Comparison of ENCODE assay signal across 16 cellular contexts in the genomic region with DNA sequence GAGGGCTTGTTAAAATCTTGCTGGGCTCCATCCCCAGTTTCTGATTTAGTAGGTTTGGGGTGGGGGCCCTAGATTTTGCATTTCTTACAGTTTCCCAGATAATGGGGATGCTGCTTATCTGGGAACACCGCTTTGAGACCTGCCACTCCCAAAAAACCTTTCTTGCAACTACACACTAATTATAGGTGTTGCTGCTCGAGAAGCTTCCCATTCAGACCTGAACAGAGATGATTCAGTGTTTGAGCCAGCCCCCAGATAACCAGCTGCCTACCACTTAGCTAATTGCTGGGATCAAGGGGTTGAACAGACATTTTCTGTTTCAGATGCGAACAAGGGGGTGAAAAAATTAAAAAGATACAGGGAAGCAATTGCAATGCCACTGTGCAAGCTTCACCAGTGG.
A peak's percentile ranks its signal among the peaks of the same experiment; 100 is the strongest.
DNase-seq lines count a peak whose midpoint lies in the region; ATAC-seq and TF ChIP-seq lines count a peak whose summit lies in the region.
"Had no signal": no experiment of that assay in that cellular context is flagged by ENCODE, and none has a peak within 500 bp of the region (broad histone marks: within the 10 kb centered on the region; RNA-seq: fewer than 3 reads in every experiment).

No MANE protein-coding gene starts in this region.

- ATAC-seq in HG03354 (IDR thresholded peaks at IDR 0.05; ENCODE audit: poor library complexity, severe bottlenecking, unreplicated experiment), result no peak
- no peak for ATAC-seq in left colon
- ATAC-seq: GM12878, PC-3 had no signal

- no peak overlapping the region for H3K23ac ChIP-seq in mesenchymal stem cell (ENCODE audit: low read length in 2 of 2)

- no peak for TF ChIP-seq POLR2A in stomach (IDR thresholded peaks at IDR 0.05)

- H3K18ac ChIP-seq in mesenchymal stem cell (ENCODE audit: low read depth in 1 of 2, low read length in 2 of 2), result no peak overlapping the region

- H3K4me2 ChIP-seq in mesenchymal stem cell (ENCODE audit: low read length, poor library complexity, severe bottlenecking), result no peak overlapping the region

- H3K9ac ChIP-seq in mesenchymal stem cell (ENCODE audit: low read length), result no peak overlapping the region

- H4K91ac ChIP-seq in mesenchymal stem cell (ENCODE audit: low read length), result no peak overlapping the region

- H2BK15ac ChIP-seq in mesenchymal stem cell (ENCODE audit: low read depth, poor library complexity, severe bottlenecking), result no peak overlapping the region

- H2BK12ac ChIP-seq in mesenchymal stem cell (ENCODE audit: low read length in 2 of 2), result peak overlapping the region in 1 of 2 experiments; percentile 18

- H3K9me3 ChIP-seq in mesenchymal stem cell (ENCODE audit: control insufficient read depth, low read length) (no peaks in the 10 kb centered on the region), stomach (no peaks in the 10 kb centered on the region)

- no peaks in the 10 kb centered on the region for H3K79me1 ChIP-seq in mesenchymal stem cell (replicated peaks; ENCODE audit: low read length, poor library complexity, severe bottlenecking)

- H2BK5ac ChIP-seq in mesenchymal stem cell (ENCODE audit: low read depth, low read length, poor library complexity, severe bottlenecking), result no peak overlapping the region

- DNase-seq in NCI-H82 (lab: John Stamatoyannopoulos, UW) (peak; percentile 82), NCI-H82 treated with DMSO at 0.1 percent for 48 hours (lab: John Stamatoyannopoulos, UW; ENCODE audit: unreplicated experiment) (no peak), NCI-H2227 (lab: John Stamatoyannopoulos, UW; ENCODE audit: unreplicated experiment) (peak; percentile 66), mesenchymal stem cell (no peak), stomach (no peak), left colon (no peak), globus pallidus (ENCODE audit: low spot score) (no peak)
- DNase-seq: DMS79, H7, NCI-H1694 treated with DMSO at 0.1 percent for 48 hours, NCI-H2171, NCI-H510A treated with DMSO at 0.1 percent for 48 hours, PC-3 had no signal

- peak overlapping the region; percentile 4 for H2BK120ac ChIP-seq in mesenchymal stem cell (ENCODE audit: low read depth, low read length)

- TF ChIP-seq CTCF in stomach (IDR thresholded peaks at IDR 0.05), result no peak

- H2AK5ac ChIP-seq in mesenchymal stem cell (ENCODE audit: low read length, severe bottlenecking), result peak overlapping the region; percentile 31

- no peak overlapping the region for H3K14ac ChIP-seq in mesenchymal stem cell (ENCODE audit: low read length in 2 of 2)

- no peak overlapping the region for H2AFZ ChIP-seq in mesenchymal stem cell (ENCODE audit: low read depth, low read length)

- intact Hi-C loops in stomach (cut with DNase I; ENCODE audit: low total_unique reads) (no loop called here), left colon (cut with DNase I, micrococcal nuclease) (loop anchor here in 1 of 2 donors (10.0 kb wide), 1 partner anchor 186 kb away; no protein-coding TSS in a partner anchor)

- H3K36me3 ChIP-seq in mesenchymal stem cell (ENCODE audit: control insufficient read depth in 1 of 2, insufficient read depth in 2 of 2, low read depth in 1 of 2, low read length in 2 of 2) (no peaks in the 10 kb centered on the region), stomach (no peaks in the 10 kb centered on the region)

- H3K27ac ChIP-seq in mesenchymal stem cell (ENCODE audit: low read length, poor library complexity, severe bottlenecking) (no peak overlapping the region), stomach (peak overlapping the region in 1 of 5 donors; percentile 38)
- H3K27ac ChIP-seq: SK-N-MC had no signal

- WGBS in mesenchymal stem cell, result 92% methylated on average over 3 of the region's 3 CpGs
- 83 to 90% (median 89%) methylated on average over 3 of the region's 3 CpGs for WGBS in stomach, 5 donors

- no peak overlapping the region for H3K4me3 ChIP-seq in mesenchymal stem cell (ENCODE audit: insufficient read depth in 1 of 2, low read depth in 1 of 2, low read length in 2 of 2)
- H3K4me3 ChIP-seq in stomach, result no peak overlapping the region
- H3K4me3 ChIP-seq: GM12878, SK-N-MC had no signal

- no peak overlapping the region for H3K4ac ChIP-seq in mesenchymal stem cell (ENCODE audit: low read depth in 1 of 2, low read length in 2 of 2)

- H3K27me3 ChIP-seq in mesenchymal stem cell (ENCODE audit: control insufficient read depth in 1 of 2, insufficient read depth in 1 of 2, low read length in 2 of 2) (no peaks in the 10 kb centered on the region), stomach (peaks cover 0 to 15% (median 0%) of the 10 kb centered on the region in 3 donors)

- H4K8ac ChIP-seq in mesenchymal stem cell (ENCODE audit: low read length), result peak overlapping the region; percentile 29

- no peak for TF ChIP-seq EP300 in stomach (IDR thresholded peaks at IDR 0.05)

- H3K4me1 ChIP-seq in mesenchymal stem cell (ENCODE audit: control insufficient read depth, insufficient read depth, low read depth, low read length) (no peaks in the 10 kb centered on the region), stomach (peaks cover 0 to 47% (median 16%) of the 10 kb centered on the region in 4 donors)

Comparison
In these comparisons a context has a peak if more than half of its experiments do, and no peak if none do; other contexts are left out.
1. DNase-seq: peak in NCI-H82 (single experiment) and NCI-H2227 (single experiment); none in NCI-H82 treated with DMSO at 0.1 percent for 48 hours (single experiment), mesenchymal stem cell (single experiment), stomach (single experiment), left colon (0 of 2) and globus pallidus (single experiment).